ENCODE assay signal across 11 cellular contexts in the genomic region with DNA sequence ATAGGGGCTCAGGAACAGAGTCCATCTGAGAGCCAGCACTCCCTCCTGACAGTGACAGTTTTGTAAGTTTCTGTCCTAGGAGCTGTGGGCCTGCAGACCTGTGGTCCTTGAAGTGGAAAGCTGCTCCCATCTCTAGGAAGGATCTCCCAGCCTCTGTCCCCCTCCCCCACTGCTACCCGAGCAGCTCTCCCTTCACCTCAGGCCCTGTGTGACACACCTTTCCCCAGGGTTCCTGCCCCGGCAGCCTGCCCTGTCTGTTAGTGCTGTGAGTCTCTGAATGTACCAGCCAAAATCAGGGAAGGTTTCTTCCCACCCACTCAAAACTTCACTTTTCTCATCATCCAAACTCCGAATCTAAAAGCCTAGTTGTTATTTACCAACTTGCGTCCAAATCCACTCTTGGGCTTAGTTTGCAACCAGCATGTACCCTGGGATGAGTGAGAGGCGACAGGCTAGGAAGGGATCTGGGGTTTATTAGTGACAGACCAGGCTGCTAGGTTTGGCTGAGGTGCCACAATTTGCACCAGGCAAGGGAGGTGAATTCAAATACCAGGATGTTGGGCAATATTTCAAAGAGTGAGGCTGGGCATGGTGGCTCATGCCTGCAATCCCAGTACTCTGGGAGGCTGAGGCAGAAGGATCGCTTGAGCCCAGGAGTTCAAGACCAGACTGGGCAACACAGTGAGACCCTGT. TPM values are rescaled to one million over a fixed set of nuclear protein-coding genes. Genes with fewer than 3 reads are reported as not detected.
A peak's percentile ranks its signal among the peaks of the same experiment; 100 is the strongest.
DNase-seq lines count a peak whose midpoint lies in the region; ATAC-seq and TF ChIP-seq lines count a peak whose summit lies in the region.
"Had no signal": no experiment of that assay in that cellular context is flagged by ENCODE, and none has a peak within 500 bp of the region (broad histone marks: within the 10 kb centered on the region; RNA-seq: fewer than 3 reads in every experiment).

No MANE protein-coding gene starts in this region.

- no peak overlapping the region for H3K27ac ChIP-seq in foreskin keratinocyte
- peak overlapping the region; percentile 26 for H3K27ac ChIP-seq in trophoblast cell (ENCODE audit: low read depth, low read length)
- no peak overlapping the region for H3K27ac ChIP-seq in smooth muscle cell (ENCODE audit: low read depth)

- H3K23ac ChIP-seq in trophoblast cell (ENCODE audit: low read length), result no peak overlapping the region

- H3K27me3 Mint-ChIP-seq in activated CD4-positive, alpha-beta T cell treated with anti-CD3 and anti-CD28 coated beads, Interleukin-2, amount 10 ng/mL, durations not matched to agents 24 days and 14 days, result no peaks in the 10 kb centered on the region

- no peak overlapping the region for H4K12ac ChIP-seq in trophoblast cell (ENCODE audit: low read depth, low read length)

- H3K9ac ChIP-seq in NT2/D1 (ENCODE audit: insufficient read length, low read depth) (peak overlapping the region; percentile 23), trophoblast cell (ENCODE audit: low read length) (no peak overlapping the region), smooth muscle cell (ENCODE audit: low read depth) (no peak overlapping the region)

- no peaks in the 10 kb centered on the region for H3K9me3 Mint-ChIP-seq in activated CD4-positive, alpha-beta T cell treated with anti-CD3 and anti-CD28 coated beads, Interleukin-2, amount 10 ng/mL, durations not matched to agents 24 days and 14 days

- H2AK5ac ChIP-seq in trophoblast cell (ENCODE audit: low read length), result no peak overlapping the region

- H2BK5ac ChIP-seq in trophoblast cell (ENCODE audit: low read depth, low read length, poor library complexity), result no peak overlapping the region

- peak; percentile 35 for ATAC-seq in foreskin keratinocyte

- 100% methylated on average over 2 of the region's 6 CpGs for WGBS in trophoblast cell (ENCODE audit: extremely low coverage, insufficient coverage, insufficient read length)
- 74% methylated on average over 6 of the region's 6 CpGs for WGBS in smooth muscle cell (ENCODE audit: low lambda C conversion rate)

- H3K27ac Mint-ChIP-seq in activated CD4-positive, alpha-beta T cell treated with anti-CD3 and anti-CD28 coated beads, Interleukin-2, amount 10 ng/mL, durations not matched to agents 24 days and 14 days, result peak overlapping the region; percentile 95

- H3K79me2 ChIP-seq in trophoblast cell (ENCODE audit: control insufficient read depth, insufficient read depth, low read length, poor library complexity) (peaks cover 7% of the 10 kb centered on the region), smooth muscle cell (ENCODE audit: low read depth) (no peaks in the 10 kb centered on the region)

- H3K36me3 ChIP-seq in NT2/D1 (ENCODE audit: insufficient read depth, insufficient read length, low read length) (no peaks in the 10 kb centered on the region), trophoblast cell (ENCODE audit: control insufficient read depth in 1 of 2, insufficient read depth in 2 of 2, low read length in 2 of 2) (no peaks in the 10 kb centered on the region), smooth muscle cell (ENCODE audit: low read depth) (no peaks in the 10 kb centered on the region)
- H3K36me3 ChIP-seq: breast epithelium had no signal

- peak overlapping the region; percentile 81 for H4K91ac ChIP-seq in trophoblast cell (ENCODE audit: low read depth, low read length)

- peak overlapping the region; percentile 34 for H2BK120ac ChIP-seq in trophoblast cell (ENCODE audit: insufficient read depth, low read length, poor library complexity)

- H3K4me1 Mint-ChIP-seq in activated CD4-positive, alpha-beta T cell treated with anti-CD3 and anti-CD28 coated beads, Interleukin-2, amount 10 ng/mL, durations not matched to agents 24 days and 14 days, result peaks cover 44% of the 10 kb centered on the region

- peak overlapping the region; percentile 61 for H2BK12ac ChIP-seq in trophoblast cell (ENCODE audit: low read length)

- peak overlapping the region; percentile 34 for H3K14ac ChIP-seq in trophoblast cell (ENCODE audit: low read length)

- H3K27me3 ChIP-seq in NT2/D1 (ENCODE audit: insufficient read depth, insufficient read length), result peaks cover 4% of the 10 kb centered on the region
- H3K27me3 ChIP-seq in foreskin keratinocyte, result no peaks in the 10 kb centered on the region
- H3K27me3 ChIP-seq in trophoblast cell (ENCODE audit: insufficient read depth, low read length), result no peaks in the 10 kb centered on the region
- H3K27me3 ChIP-seq in smooth muscle cell (ENCODE audit: low read depth), result no peaks in the 10 kb centered on the region
- H3K27me3 ChIP-seq: breast epithelium had no signal

- peak overlapping the region; percentile 48 for H3K18ac ChIP-seq in trophoblast cell (ENCODE audit: low read length)

- no peaks in the 10 kb centered on the region for H3F3A ChIP-seq in smooth muscle cell (ENCODE audit: low read depth)

- intact Hi-C loops in activated CD4-positive, alpha-beta T cell treated with anti-CD3 and anti-CD28 coated beads, Interleukin-2, amount 10 ng/mL, durations not matched to agents 24 days and 14 days (cut with micrococcal nuclease), result loop anchor here (5.0 kb wide), 1 partner anchor 89 kb away; no protein-coding TSS in a partner anchor
- intact Hi-C loops in head of caudate nucleus (cut with DNase I), result no loop called here

- H3K79me1 ChIP-seq in trophoblast cell (ENCODE audit: low read length), result peaks cover 12% of the 10 kb centered on the region

- H3K4me2 ChIP-seq in trophoblast cell (ENCODE audit: low read length) (no peak overlapping the region), smooth muscle cell (no peak overlapping the region)

- peaks cover 19% of the 10 kb centered on the region for H3K4me1 ChIP-seq in NT2/D1 (ENCODE audit: insufficient read depth, insufficient read length)
- H3K4me1 ChIP-seq in foreskin keratinocyte, result no peaks in the 10 kb centered on the region
- peaks cover 14 to 18% of the 10 kb centered on the region in 2 experiments for H3K4me1 ChIP-seq in trophoblast cell (ENCODE audit: control insufficient read depth in 1 of 2, insufficient read depth in 2 of 2, low read length in 2 of 2)
- no peaks in the 10 kb centered on the region for H3K4me1 ChIP-seq in smooth muscle cell (ENCODE audit: low read depth)
- H3K4me1 ChIP-seq: breast epithelium had no signal

- H3K9me3 ChIP-seq in NT2/D1 (ENCODE audit: insufficient read depth, low read length), result no peaks in the 10 kb centered on the region
- no peaks in the 10 kb centered on the region for H3K9me3 ChIP-seq in trophoblast cell (ENCODE audit: insufficient read depth, low read depth, low read length)
- no peaks in the 10 kb centered on the region for H3K9me3 ChIP-seq in smooth muscle cell (replicated peaks; ENCODE audit: low read depth)
- H3K9me3 ChIP-seq: breast epithelium had no signal

- H4K20me1 ChIP-seq in smooth muscle cell (ENCODE audit: low read depth), result no peaks in the 10 kb centered on the region

- peak overlapping the region; percentile 59 for H3K4me3 Mint-ChIP-seq in activated CD4-positive, alpha-beta T cell treated with anti-CD3 and anti-CD28 coated beads, Interleukin-2, amount 10 ng/mL, durations not matched to agents 24 days and 14 days

- H3K4ac ChIP-seq in trophoblast cell (ENCODE audit: low read depth, low read length), result no peak overlapping the region

- peak overlapping the region; percentile 3 for H4K8ac ChIP-seq in trophoblast cell (ENCODE audit: low read depth, low read length)

- H3K4me3 ChIP-seq in NT2/D1 (ENCODE audit: insufficient read length, low read depth) (no peak overlapping the region), trophoblast cell (ENCODE audit: low read depth, low read length) (no peak overlapping the region), smooth muscle cell (no peak overlapping the region)
- H3K4me3 ChIP-seq: breast epithelium had no signal

- H2AFZ ChIP-seq in trophoblast cell (ENCODE audit: insufficient read depth, low read length, poor library complexity), result no peak overlapping the region
- no peak overlapping the region for H2AFZ ChIP-seq in smooth muscle cell (ENCODE audit: low read depth)

- no peak for TF ChIP-seq CTCF in foreskin keratinocyte (conservative IDR thresholded peaks at IDR 0.05)
- no peak for TF ChIP-seq CTCF in smooth muscle cell (IDR thresholded peaks at IDR 0.05; ENCODE audit: borderline replicate concordance, insufficient read depth, poor library complexity, severe bottlenecking)

- DNase-seq in activated CD4-positive, alpha-beta T cell treated with anti-CD3 and anti-CD28 coated beads, Interleukin-2, amount 10 ng/mL, durations not matched to agents 24 days and 14 days, result peak; percentile 64
- DNase-seq in activated CD4-positive, alpha-beta T cell treated with anti-CD3 and anti-CD28 coated beads, Interleukin-2, amount 50 U/mL, for 1 hour, result no peak
- DNase-seq in NT2/D1 (ENCODE audit: low read depth, low spot score) (no peak), foreskin keratinocyte (no peak), trophoblast cell (peak; percentile 25 to 66), DMS53 treated with DMSO at 0.1 percent for 48 hours (lab: John Stamatoyannopoulos, UW; ENCODE audit: unreplicated experiment) (no peak), smooth muscle cell (lab: John Stamatoyannopoulos, UW; ENCODE audit: unreplicated experiment) (no peak), head of caudate nucleus (no peak)
- DNase-seq: erythroblast, small intestine had no signal

- H3K36me3 Mint-ChIP-seq in activated CD4-positive, alpha-beta T cell treated with anti-CD3 and anti-CD28 coated beads, Interleukin-2, amount 10 ng/mL, durations not matched to agents 24 days and 14 days (ENCODE audit: low read depth), result no peaks in the 10 kb centered on the region

RNA-seq across cellular contexts. Expression of a gene that starts 39.9 kb away (rescaled TPM):
- total RNA-seq in activated CD4-positive, alpha-beta T cell treated with anti-CD3 and anti-CD28 coated beads, Interleukin-2, amount 10 ng/mL, durations not matched to agents 24 days and 14 days, result 4.8 and 5.5 TPM in 2 replicates
- total RNA-seq in foreskin keratinocyte, result 0.17 and 0.32 TPM in 2 replicates
- polyA plus RNA-seq in foreskin keratinocyte, result 0.19 and 0.30 TPM in 2 replicates
- 0.12 and 0.21 TPM in 2 replicates for polyA plus RNA-seq in trophoblast cell (2013)
- total RNA-seq in smooth muscle cell, result 0.45 and 12.1 TPM in 2 replicates
- polyA plus RNA-seq in smooth muscle cell, result 4.2 and 4.6 TPM in 2 replicates

Comparison
In these comparisons a context has a peak if more than half of its experiments do, and no peak if none do; other contexts are left out.
1. DNase-seq: peak in activated CD4-positive, alpha-beta T cell treated with anti-CD3 and anti-CD28 coated beads, Interleukin-2, amount 10 ng/mL, durations not matched to agents 24 days and 14 days (single experiment) and trophoblast cell (2 of 2); none in activated CD4-positive, alpha-beta T cell treated with anti-CD3 and anti-CD28 coated beads, Interleukin-2, amount 50 U/mL, for 1 hour (single experiment), NT2/D1 (single experiment), foreskin keratinocyte (0 of 2), DMS53 treated with DMSO at 0.1 percent for 48 hours (single experiment), smooth muscle cell (single experiment) and head of caudate nucleus (0 of 42).